Comparison of ENCODE assay signal across 12 cellular contexts in the genomic region with DNA sequence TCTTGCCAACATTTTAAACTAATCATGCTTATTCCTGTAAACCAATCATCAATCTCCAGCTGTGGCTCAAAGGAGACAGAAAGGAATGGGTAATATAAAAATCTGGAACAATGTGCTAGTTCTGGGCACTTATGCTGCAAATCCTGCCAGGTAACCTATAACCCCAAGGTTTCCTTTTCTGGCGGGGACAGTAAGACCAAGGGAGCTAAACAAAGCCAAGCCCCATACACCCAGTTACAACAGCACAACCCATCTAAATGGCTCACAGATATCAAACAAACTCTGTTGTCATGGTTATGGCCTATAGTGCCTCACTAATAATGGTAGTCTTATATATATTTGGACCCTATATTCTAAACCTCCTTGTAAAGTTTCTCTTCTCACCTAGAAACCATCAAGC.
"Had no signal": no experiment of that assay in that cellular context is flagged by ENCODE, and none has a peak within 500 bp of the region (broad histone marks: within the 10 kb centered on the region; RNA-seq: fewer than 3 reads in every experiment).

No MANE protein-coding gene starts in this region.

- H3K4me3 ChIP-seq: ascending aorta, cardiac muscle cell, gastroesophageal sphincter, left ventricle myocardium inferior, pancreas, tibial nerve had no signal

- H3K4me3 Mint-ChIP-seq: WTC11 had no signal

- H3K27me3 ChIP-seq: ascending aorta, cardiac muscle cell, gastroesophageal sphincter, pancreas, tibial nerve had no signal

- ATAC-seq: gastroesophageal sphincter had no signal

- H3K9me3 ChIP-seq: ascending aorta, gastroesophageal sphincter, left ventricle myocardium inferior, pancreas had no signal

- H3K27ac ChIP-seq: ascending aorta, cardiac muscle cell, epithelial cell of prostate, gastroesophageal sphincter, left ventricle myocardium inferior, pancreas had no signal

- H3K4me1 ChIP-seq: ascending aorta, gastroesophageal sphincter, left ventricle myocardium inferior, pancreas, tibial nerve had no signal

- DNase-seq: activated CD4-positive, alpha-beta T cell treated with anti-CD3 and anti-CD28 coated beads for 48 hours; activated CD8-positive, alpha-beta memory T cell treated with anti-CD3 and anti-CD28 coated beads for 24 hours; effector CD4-positive, alpha-beta T cell; left ventricle myocardium inferior; pancreas; retina had no signal

- H3K36me3 ChIP-seq: ascending aorta, cardiac muscle cell, gastroesophageal sphincter, left ventricle myocardium inferior, pancreas, tibial nerve had no signal
